In genomic region chr2:211534655-211535054, GRCh38 we compare ENCODE assay signal across 16 cellular contexts.
DNase-seq lines count a peak whose midpoint lies in the region; ATAC-seq and TF ChIP-seq lines count a peak whose summit lies in the region.
"Had no signal": no experiment of that assay in that cellular context is flagged by ENCODE, and none has a peak within 500 bp of the region (broad histone marks: within the 10 kb centered on the region; RNA-seq: fewer than 3 reads in every experiment).

No MANE protein-coding gene starts in this region.

- intact Hi-C loops in heart left ventricle (cut with DNase I) = no loop called here
- intact Hi-C loops in PC-9 (cut with micrococcal nuclease; ENCODE audit: unreplicated experiment) = no loop called here

- no peak for TF ChIP-seq CTCF in heart left ventricle (IDR thresholded peaks at IDR 0.05)
- TF ChIP-seq CTCF in PC-9 (conservative IDR thresholded peaks at IDR 0.05) = no peak

- no peaks in the 10 kb centered on the region for H4K20me1 ChIP-seq in PC-9 (ENCODE audit: insufficient read depth)

- H3K36me3 ChIP-seq in heart left ventricle (no peaks in the 10 kb centered on the region), PC-9 (ENCODE audit: low read depth) (no peaks in the 10 kb centered on the region)
- H3K36me3 ChIP-seq: esophagus muscularis mucosa had no signal

- no peaks in the 10 kb centered on the region for H3K9me2 ChIP-seq in PC-9 (ENCODE audit: insufficient read depth)

- ATAC-seq in heart left ventricle = peak; percentile 59 to 86 (median 78)
- ATAC-seq: A549; activated T-helper 17 cell treated with anti-CD3 and anti-CD28 coated beads, Interleukin-2, amount 50 U/mL, for 72 hours; CD8-positive, alpha-beta T cell had no signal

- no peak overlapping the region for H3K4me2 ChIP-seq in PC-9
- H3K4me2 ChIP-seq: A549 had no signal

- H3K4me3 ChIP-seq in heart left ventricle = no peak overlapping the region
- no peak overlapping the region for H3K4me3 ChIP-seq in PC-9
- H3K4me3 ChIP-seq: A549, esophagus muscularis mucosa, SK-N-MC had no signal

- peak; percentile 10 for DNase-seq in NCI-H526 treated with DMSO at 0.1 percent for 48 hours (lab: John Stamatoyannopoulos, UW)
- no peak for DNase-seq in NCI-H526 (lab: John Stamatoyannopoulos, UW)
- DNase-seq in NCI-H446 (lab: John Stamatoyannopoulos, UW) = peak; percentile 52 to 82
- peak in 2 of 5 donors; percentile 25 to 51 for DNase-seq in heart left ventricle
- peak; percentile 37 for DNase-seq in retina
- DNase-seq in SHP77 treated with DMSO at 0.1 percent for 48 hours (lab: John Stamatoyannopoulos, UW) = no peak
- no peak for DNase-seq in central memory CD4-positive, alpha-beta T cell
- no peak for DNase-seq in PC-9
- DNase-seq: activated CD4-positive, alpha-beta memory T cell treated with anti-CD3 and anti-CD28 coated beads, Interleukin-2, amount 10 ng/mL, durations not matched to agents 7 days and 5 days; CD8-positive, alpha-beta T cell; GF-D8; kidney glomerular epithelial cell had no signal

- no peak overlapping the region for H3K27ac ChIP-seq in heart left ventricle
- no peak overlapping the region for H3K27ac ChIP-seq in PC-9
- H3K27ac ChIP-seq: A549, esophagus muscularis mucosa, SK-N-MC had no signal

- no peaks in the 10 kb centered on the region for H3K27me3 ChIP-seq in heart left ventricle
- no peaks in the 10 kb centered on the region for H3K27me3 ChIP-seq in PC-9 (ENCODE audit: insufficient read depth, low read depth)
- H3K27me3 ChIP-seq: esophagus muscularis mucosa had no signal

- H3K9me3 ChIP-seq in heart left ventricle (peaks cover 0 to 11% (median 0%) of the 10 kb centered on the region in 12 donors), PC-9 (ENCODE audit: insufficient read depth, low read depth) (no peaks in the 10 kb centered on the region)

- no peak for TF ChIP-seq POLR2A in heart left ventricle (IDR thresholded peaks at IDR 0.05)

- POLR2A ChIA-PET in PC-9 (lab: Charles Lee; ENCODE audit: unreplicated experiment) = no interaction called here

- H2AFZ ChIP-seq in PC-9 = no peak overlapping the region

- no peaks in the 10 kb centered on the region for H3K79me2 ChIP-seq in PC-9 (ENCODE audit: low read depth)

- H3F3A ChIP-seq in PC-9 (ENCODE audit: insufficient read depth, low read depth) = no peaks in the 10 kb centered on the region

- peaks cover 0 to 7% (median 0%) of the 10 kb centered on the region in 12 donors for H3K4me1 ChIP-seq in heart left ventricle
- no peaks in the 10 kb centered on the region for H3K4me1 ChIP-seq in PC-9 (replicated peaks; ENCODE audit: insufficient read depth)
- H3K4me1 ChIP-seq: A549, esophagus muscularis mucosa had no signal

- no TSS peak for BruUV-seq in PC-9 (replicated peaks; lab: Mats Ljungman, UMichigan)

- WGBS in heart left ventricle, 4 donors = 21 to 40% (median 28%) methylated on average over 5 of the region's 5 CpGs

- CTCF ChIA-PET in PC-9 (lab: Charles Lee) = no interaction called here

Comparison
In these comparisons a context has a peak if more than half of its experiments do, and no peak if none do; other contexts are left out.
1. DNase-seq: peak in NCI-H526 treated with DMSO at 0.1 percent for 48 hours (single experiment), NCI-H446 (2 of 2) and retina (single experiment); none in NCI-H526 (0 of 2), SHP77 treated with DMSO at 0.1 percent for 48 hours (single experiment), central memory CD4-positive, alpha-beta T cell (single experiment) and PC-9 (0 of 2).